In genomic region chr2:168181825-168182224, GRCh38 we compare ENCODE assay signal across 23 cellular contexts.
DNase-seq lines count a peak whose midpoint lies in the region; ATAC-seq and TF ChIP-seq lines count a peak whose summit lies in the region.
"Had no signal": no experiment of that assay in that cellular context is flagged by ENCODE, and none has a peak within 500 bp of the region (broad histone marks: within the 10 kb centered on the region; RNA-seq: fewer than 3 reads in every experiment).

No MANE protein-coding gene starts in this region.

- H3K27me3 Mint-ChIP-seq in brain: no peaks in the 10 kb centered on the region
- H3K27me3 Mint-ChIP-seq in CD14-positive monocyte (ENCODE audit: low read depth in 3 of 3): no peaks in the 10 kb centered on the region
- H3K27me3 Mint-ChIP-seq: memory B cell; stimulated activated memory B cell treated with anti-CD40 and anti-IgM and Interleukin-4, amounts not matched to agents 10 μg/mL and 1 μg/mL and 100 μg/mL, for 72 hours had no signal

- H3K9ac ChIP-seq in HCT116 (ENCODE audit: low read length): no peak overlapping the region
- H3K9ac ChIP-seq: BLaER1 treated with 17β-estradiol and CSF1 and Interleukin-3, amounts not matched to agents 10 nM and 100 nM had no signal

- H3K4me2 ChIP-seq in HCT116 (ENCODE audit: low read length): peak overlapping the region; percentile 45; the same call in 1 of the 2 replicates

- peak overlapping the region; percentile 70; the same call in 1 of the 2 replicates for H3K27ac ChIP-seq in HCT116 (ENCODE audit: low read depth, low read length)
- H3K27ac ChIP-seq in WERI-Rb-1: no peak overlapping the region
- H3K27ac ChIP-seq: BLaER1 treated with 17β-estradiol and CSF1 and Interleukin-3, amounts not matched to agents 10 nM and 100 nM; heart right ventricle; prostate gland; transverse colon had no signal

- RAD21 ChIA-PET in HCT116 (lab: Charles Lee; ENCODE audit: low non-redundant PET in 1 of 2, low total read pairs in 2 of 2, uncharacterized antibody in 2 of 2, unreplicated experiment in 2 of 2): no interaction called here

- POLR2A ChIA-PET in HCT116 (lab: Charles Lee): no interaction called here

- TF ChIP-seq RAD21 in HCT116 (IDR thresholded peaks at IDR 0.05; ENCODE audit: low read depth): no peak

- H3K4me3 Mint-ChIP-seq in brain (peak overlapping the region in 2 of 5 experiments; percentile 25 to 37), CD14-positive monocyte (no peak overlapping the region)
- H3K4me3 Mint-ChIP-seq: memory B cell; nephron; stimulated activated memory B cell treated with anti-CD40 and anti-IgM and Interleukin-4, amounts not matched to agents 10 μg/mL and 1 μg/mL and 100 μg/mL, for 72 hours; T-helper 1 cell treated with Interleukin-12 subunit alpha and Interleukin-12 subunit beta and Interleukin-4 antibody, amounts not matched to agents 30 μg/mL and 1 μg/mL, for 36 hours had no signal

- no peak overlapping the region for H3K4me3 ChIP-seq in HCT116 (replicated peaks in 1 of 2; ENCODE audit: low read depth in 1 of 2, low read length in 2 of 2)
- no peak overlapping the region for H3K4me3 ChIP-seq in WERI-Rb-1 (ENCODE audit: low read depth, low read length)
- H3K4me3 ChIP-seq: BLaER1 treated with 17β-estradiol and CSF1 and Interleukin-3, amounts not matched to agents 10 nM and 100 nM; HAP-1; heart right ventricle; prostate gland; transverse colon had no signal

- no peaks in the 10 kb centered on the region for H4K20me1 ChIP-seq in HCT116 (ENCODE audit: insufficient read depth)

- peaks cover 63 to 82% of the 10 kb centered on the region in 2 experiments for H3K4me1 ChIP-seq in HCT116 (ENCODE audit: control insufficient read depth in 1 of 2, insufficient read depth in 2 of 2, low read length in 2 of 2)

- no peaks in the 10 kb centered on the region for H3K27me3 ChIP-seq in HCT116 (ENCODE audit: insufficient read depth, low read length)
- H3K27me3 ChIP-seq in WERI-Rb-1 (ENCODE audit: insufficient read depth, low read depth, severe bottlenecking): no peaks in the 10 kb centered on the region
- H3K27me3 ChIP-seq: BLaER1 treated with 17β-estradiol and CSF1 and Interleukin-3, amounts not matched to agents 10 nM and 100 nM; heart right ventricle; transverse colon had no signal

- no peak for ATAC-seq in HCT116
- ATAC-seq: heart right ventricle; stimulated activated memory B cell treated with anti-CD40 and anti-IgM and Interleukin-4, amounts not matched to agents 10 μg/mL and 1 μg/mL and 100 μg/mL, for 72 hours had no signal

- TF ChIP-seq CTCF in HCT116 (IDR thresholded peaks at IDR 0.05 in 2 of 3, conservative IDR thresholded peaks at IDR 0.05 in 1 of 3; ENCODE audit: borderline replicate concordance in 1 of 3, insufficient read depth in 1 of 3, low read depth in 2 of 3, low read length in 2 of 3) (no peak), brain (conservative IDR thresholded peaks at IDR 0.05) (no peak), CD14-positive monocyte (IDR thresholded peaks at IDR 0.05) (no peak), WERI-Rb-1 (IDR thresholded peaks at IDR 0.05; ENCODE audit: low read depth, low read length) (no peak)

- H3K27ac Mint-ChIP-seq in brain (peak overlapping the region in 4 of 5 experiments; percentile 19 to 90 (median 68)), CD14-positive monocyte (no peak overlapping the region)
- H3K27ac Mint-ChIP-seq: activated T-helper 2 cell treated with anti-CD3 and anti-CD28 coated beads, Interferon-gamma antibody, Interleukin-2, Interleukin-4, amounts not matched to agents 10 μg/mL and 5 μg/mL and 100 μg/mL, durations not matched to agents 14 hours and 24 hours and 36 hours; memory B cell; stimulated activated memory B cell treated with anti-CD40 and anti-IgM and Interleukin-4, amounts not matched to agents 10 μg/mL and 1 μg/mL and 100 μg/mL, for 72 hours; T-helper 1 cell treated with Interleukin-12 subunit alpha and Interleukin-12 subunit beta and Interleukin-4 antibody, amounts not matched to agents 30 μg/mL and 1 μg/mL, for 36 hours had no signal

- H3K79me2 ChIP-seq in HCT116 (ENCODE audit: insufficient read depth, low read length): peaks cover 99% of the 10 kb centered on the region

- no peaks in the 10 kb centered on the region for H3K9me2 ChIP-seq in HCT116 (ENCODE audit: insufficient read depth)

- DNase-seq in DMS 273 (lab: John Stamatoyannopoulos, UW; ENCODE audit: unreplicated experiment) (peak; percentile 46), DMS 273 treated with DMSO at 0.1 percent for 48 hours (lab: John Stamatoyannopoulos, UW) (no peak), HCT116 (ENCODE audit: low read depth, low spot score) (no peak), NCI-H510A (lab: John Stamatoyannopoulos, UW) (peak; percentile 5), CD14-positive monocyte (ENCODE audit: low spot score) (no peak), WERI-Rb-1 (no peak), erythroblast (lab: John Stamatoyannopoulos, UW) (no peak)
- DNase-seq: caudate nucleus; effector CD4-positive, alpha-beta T cell; EL; heart right ventricle; Karpas-422; SHP77 treated with DMSO at 0.1 percent for 48 hours; transverse colon had no signal

- intact Hi-C loops in HCT116 (cut with micrococcal nuclease) (no loop called here), CD14-positive monocyte (cut with micrococcal nuclease) (no loop called here)

- H3K4me1 Mint-ChIP-seq in brain (peaks cover 100% of the 10 kb centered on the region), CD14-positive monocyte (peaks cover 38% of the 10 kb centered on the region)

- H3K9me3 ChIP-seq in HCT116 (ENCODE audit: control insufficient read depth in 1 of 2, insufficient read depth in 1 of 2, low read depth in 1 of 2, low read length in 2 of 2): no peaks in the 10 kb centered on the region
- no peaks in the 10 kb centered on the region for H3K9me3 ChIP-seq in WERI-Rb-1 (ENCODE audit: severe bottlenecking)
- H3K9me3 ChIP-seq: BLaER1 treated with 17β-estradiol and CSF1 and Interleukin-3, amounts not matched to agents 10 nM and 100 nM; HAP-1; heart right ventricle; prostate gland; transverse colon had no signal

- peaks cover 12% of the 10 kb centered on the region for H3K36me3 Mint-ChIP-seq in brain
- H3K36me3 Mint-ChIP-seq in CD14-positive monocyte: peaks cover 17 to 22% of the 10 kb centered on the region in 2 donors

- CTCF ChIA-PET in HCT116 (lab: Charles Lee): no interaction called here

- H3K36me3 ChIP-seq in HCT116 (ENCODE audit: control insufficient read depth in 1 of 2, insufficient read depth in 2 of 2, low read length in 2 of 2): peaks cover 0 to 3% of the 10 kb centered on the region in 2 experiments; a peak in 1 of 4 replicates
- H3K36me3 ChIP-seq in WERI-Rb-1: peaks cover 8% of the 10 kb centered on the region
- H3K36me3 ChIP-seq: HAP-1, prostate gland had no signal

- BruUV-seq in HCT116 (replicated peaks; lab: Mats Ljungman, UMichigan): no TSS peak

- no peak overlapping the region for H2AFZ ChIP-seq in HCT116 (ENCODE audit: low read depth, low read length, poor library complexity, severe bottlenecking)

- H3K9me3 Mint-ChIP-seq in brain (no peaks in the 10 kb centered on the region), CD14-positive monocyte (no peaks in the 10 kb centered on the region)
- H3K9me3 Mint-ChIP-seq: activated T-helper 2 cell treated with anti-CD3 and anti-CD28 coated beads, Interferon-gamma antibody, Interleukin-2, Interleukin-4, amounts not matched to agents 10 μg/mL and 5 μg/mL and 100 μg/mL, durations not matched to agents 14 hours and 24 hours and 36 hours; memory B cell; nephron; stimulated activated memory B cell treated with anti-CD40 and anti-IgM and Interleukin-4, amounts not matched to agents 10 μg/mL and 1 μg/mL and 100 μg/mL, for 72 hours; T-helper 1 cell treated with Interleukin-12 subunit alpha and Interleukin-12 subunit beta and Interleukin-4 antibody, amounts not matched to agents 30 μg/mL and 1 μg/mL, for 36 hours had no signal

- TF ChIP-seq POLR2A in HCT116 (IDR thresholded peaks at IDR 0.05; ENCODE audit: borderline replicate concordance, extremely low read depth, insufficient read depth, insufficient read length) (no peak), erythroblast (IDR thresholded peaks at IDR 0.05; ENCODE audit: low read length) (no peak)

TF ChIP-seq in HCT116, 20 proteins besides CTCF, POLR2A, EP300 and RAD21:
- TF ChIP-seq ZNF274 (IDR thresholded peaks at IDR 0.05; ENCODE audit: low read depth, low read length): no peak
- TF ChIP-seq TCF7L2 (IDR thresholded peaks at IDR 0.05; ENCODE audit: borderline replicate concordance, extremely low read depth, insufficient read depth, insufficient read length): no peak
- no peak for TF ChIP-seq CEBPB (IDR thresholded peaks at IDR 0.05; ENCODE audit: low read depth)
- no peak for TF ChIP-seq EGR1 (IDR thresholded peaks at IDR 0.05; ENCODE audit: low read depth)
- no peak for TF ChIP-seq SP1 (IDR thresholded peaks at IDR 0.05; ENCODE audit: low read depth)
- no peak for TF ChIP-seq ZFX (IDR thresholded peaks at IDR 0.05)

Comparison
In these comparisons a context has a peak if more than half of its experiments do, and no peak if none do; other contexts are left out.
1. DNase-seq: peak in DMS 273 (single experiment) and NCI-H510A (single experiment); none in DMS 273 treated with DMSO at 0.1 percent for 48 hours (single experiment), HCT116 (single experiment), CD14-positive monocyte (single experiment), WERI-Rb-1 (single experiment) and erythroblast (0 of 2).
2. H3K27ac Mint-ChIP-seq: peak in brain (4 of 5); none in CD14-positive monocyte (0 of 7).